ENCODE assay signal across 21 cellular contexts in the genomic region with DNA sequence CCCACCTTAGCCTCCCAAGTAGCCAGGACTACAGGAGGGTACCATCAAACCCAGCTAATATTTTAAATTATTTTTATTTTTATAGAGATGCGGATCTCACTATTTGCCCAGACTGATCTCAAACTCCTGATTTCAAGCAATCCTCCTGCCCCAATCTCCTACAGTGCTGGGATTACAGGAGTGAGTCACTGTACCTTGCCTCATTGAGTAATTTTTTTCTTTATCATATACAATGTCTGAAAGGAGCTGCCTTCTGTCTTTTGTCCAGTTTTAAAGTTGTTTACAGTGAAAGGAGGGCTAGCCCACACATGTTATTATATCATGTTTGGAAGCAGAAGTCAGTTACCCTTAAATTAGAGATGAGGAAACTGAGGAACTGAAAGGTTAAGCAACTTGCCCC. TPM values are rescaled to one million over a fixed set of nuclear protein-coding genes. Genes with fewer than 3 reads are reported as not detected.
DNase-seq lines count a peak whose midpoint lies in the region; ATAC-seq and TF ChIP-seq lines count a peak whose summit lies in the region.
"Had no signal": no experiment of that assay in that cellular context is flagged by ENCODE, and none has a peak within 500 bp of the region (broad histone marks: within the 10 kb centered on the region; RNA-seq: fewer than 3 reads in every experiment).

No MANE protein-coding gene starts in this region.

- intact Hi-C loops in PC-3 (cut with micrococcal nuclease): loop anchor here (2.0 to 10.0 kb wide), 4 partner anchors 110 to 634 kb away; no protein-coding TSS in a partner anchor
- intact Hi-C loops in left lung (cut with DNase I): no loop called here

- no peaks in the 10 kb centered on the region for H3K9me2 ChIP-seq in PC-3 (replicated peaks; ENCODE audit: low read length)

- H3K4me3 ChIP-seq in PC-3 (ENCODE audit: low read length) (no peak overlapping the region), cardiac fibroblast (replicated peaks in 1 of 2; ENCODE audit: low read depth in 2 of 2, low read length in 2 of 2) (no peak overlapping the region), left lung (no peak overlapping the region)
- H3K4me3 ChIP-seq: SJCRH30, transverse colon had no signal

- BruUV-seq in PC-3 (replicated peaks; lab: Mats Ljungman, UMichigan): no TSS peak

- no peaks in the 10 kb centered on the region for H3K27me3 ChIP-seq in PC-3 (ENCODE audit: low read length)
- H3K27me3 ChIP-seq in left lung: no peaks in the 10 kb centered on the region
- H3K27me3 ChIP-seq: SJCRH30, transverse colon had no signal

- no peak for TF ChIP-seq CTCF in PC-3 (conservative IDR thresholded peaks at IDR 0.05; ENCODE audit: low read depth, low read length)
- TF ChIP-seq CTCF in cardiac fibroblast (IDR thresholded peaks at IDR 0.05; ENCODE audit: low read depth, low read length): no peak
- no peak for TF ChIP-seq CTCF in left lung (IDR thresholded peaks at IDR 0.05)

- H3K27ac ChIP-seq in PC-3 (ENCODE audit: low read length) (no peak overlapping the region), left lung (no peak overlapping the region)
- H3K27ac ChIP-seq: C4-2B, SJCRH30, transverse colon had no signal

- no peaks in the 10 kb centered on the region for H3K36me3 ChIP-seq in PC-3 (ENCODE audit: low read depth, low read length)
- H3K36me3 ChIP-seq in left lung: no peaks in the 10 kb centered on the region
- H3K36me3 ChIP-seq: SJCRH30, transverse colon had no signal

- CTCF ChIA-PET in PC-3 (lab: Charles Lee): interaction anchor here (1.0 to 1.7 kb wide), 3 partner anchors 110 to 286 kb away, joined by 4 to 5 read pairs (median 4); no protein-coding TSS in a partner anchor

- DNase-seq in ELR (ENCODE audit: low read depth) (peak; percentile 45), PC-3 (peak; percentile 24), cardiac fibroblast (ENCODE audit: low read depth in 2 of 2) (peak; percentile 21 to 46), iris pigment epithelial cell (ENCODE audit: low read depth) (peak; percentile 74), left lung (no peak), AG08395 (ENCODE audit: low spot score) (no peak), RKO (ENCODE audit: low spot score) (no peak)
- DNase-seq in stimulated activated CD4-positive, alpha-beta T cell treated with anti-CD3 and anti-CD28 coated beads, Interleukin-4, amount 100 ng/mL, for 24 hours: no peak
- DNase-seq: activated effector memory CD4-positive, alpha-beta T cell treated with anti-CD3 and anti-CD28 coated beads, Interleukin-2, amount 50 U/mL, for 16 hours; activated T-cell treated with anti-CD3 and anti-CD28 coated beads, Interleukin-2, amount 50 U/mL, for 1 hour; immature natural killer cell; KBM-7; NCI-H1436 treated with DMSO at 0.1 percent for 48 hours; NCI-H2081 treated with DMSO at 0.1 percent for 48 hours; SJCRH30; stimulated activated CD4-positive, alpha-beta T cell treated with anti-CD3 and anti-CD28 coated beads, Interleukin-15, amount 100 ng/mL, for 24 hours; T1000; transverse colon had no signal

- H3K9me3 ChIP-seq in PC-3 (ENCODE audit: low read length) (no peaks in the 10 kb centered on the region), left lung (no peaks in the 10 kb centered on the region)
- H3K9me3 ChIP-seq: SJCRH30, transverse colon had no signal

- ATAC-seq in PC-3 (no peak), left lung (no peak)
- ATAC-seq: stimulated activated memory B cell treated with anti-CD40 and anti-IgM and Interleukin-4, amounts not matched to agents 10 μg/mL and 1 μg/mL and 100 μg/mL, for 72 hours; WTC11 had no signal

- no peaks in the 10 kb centered on the region for H3K79me2 ChIP-seq in PC-3 (ENCODE audit: low read length)

- no peak overlapping the region for H3K9ac ChIP-seq in PC-3 (ENCODE audit: low read length)

- H3K4me1 ChIP-seq in PC-3 (ENCODE audit: insufficient read depth, low read length): peaks cover 6% of the 10 kb centered on the region; the same call in 1 of the 2 replicates
- H3K4me1 ChIP-seq in left lung: peaks cover 7 to 22% of the 10 kb centered on the region in 2 donors
- H3K4me1 ChIP-seq: SJCRH30 had no signal

- POLR2A ChIA-PET in PC-3 (lab: Charles Lee; ENCODE audit: unreplicated experiment): no interaction called here

- H4K20me1 ChIP-seq in PC-3 (ENCODE audit: low read length): no peaks in the 10 kb centered on the region

- H2AFZ ChIP-seq in PC-3 (ENCODE audit: low read length): no peak overlapping the region

- no peak overlapping the region for H3K4me2 ChIP-seq in PC-3 (ENCODE audit: low read length)

- H3F3A ChIP-seq in PC-3 (ENCODE audit: low read length, unreplicated experiment): no peaks in the 10 kb centered on the region

RNA-seq across cellular contexts. Expression of a gene that starts 32.5 kb away (rescaled TPM):
- total RNA-seq in PC-3 (2014; rRNA removed) (78.2 and 87.6 TPM in 2 replicates), left lung (10 to 100 TPM; 45.2 to 45.4 TPM)

RNA-seq across cellular contexts. Expression of a gene that starts 32.8 kb away (rescaled TPM):
- total RNA-seq in PC-3 (2014; rRNA removed) (0.87 and 1.6 TPM in 2 replicates), left lung (1 to 10 TPM; 2.0 to 2.7 TPM)

RNA-seq across cellular contexts. Expression of a gene that starts 60.0 kb away (rescaled TPM):
- total RNA-seq in PC-3 (2014; rRNA removed): 3.7 and 4.2 TPM in 2 replicates
- 10 to 100 TPM; 12.9 to 25.9 TPM for total RNA-seq in left lung

Comparison
In these comparisons a context has a peak if more than half of its experiments do, and no peak if none do; other contexts are left out.
1. DNase-seq: peak in ELR (single experiment), PC-3 (single experiment), cardiac fibroblast (2 of 2) and iris pigment epithelial cell (single experiment); none in left lung (0 of 2), stimulated activated CD4-positive, alpha-beta T cell treated with anti-CD3 and anti-CD28 coated beads, Interleukin-4, amount 100 ng/mL, for 24 hours (single experiment), AG08395 (single experiment) and RKO (single experiment).